1 cellular context compared by ENCODE assay signal in genomic region chr14:47435331-47435965, GRCh38.
TF ChIP-seq lines count a peak whose summit lies in the region.

No MANE protein-coding gene starts in this region.

TF ChIP-seq in H1, 55 proteins besides CTCF, POLR2A, EP300 and RAD21 (continued from another document):
- TF ChIP-seq ATF2 (IDR thresholded peaks at IDR 0.05; ENCODE audit: low read length) (no peak), BCL11A (IDR thresholded peaks at IDR 0.05; ENCODE audit: low read depth in 2 of 2, low read length in 2 of 2) (no peak), YY1 (IDR thresholded peaks at IDR 0.05; ENCODE audit: low read depth, low read length) (no peak), TBP (IDR thresholded peaks at IDR 0.05; ENCODE audit: low read depth, low read length) (no peak), MAX (IDR thresholded peaks at IDR 0.05) (no peak), PHF8 (conservative IDR thresholded peaks at IDR 0.05; ENCODE audit: low read depth, low read length) (no peak)
